In the genomic region with DNA sequence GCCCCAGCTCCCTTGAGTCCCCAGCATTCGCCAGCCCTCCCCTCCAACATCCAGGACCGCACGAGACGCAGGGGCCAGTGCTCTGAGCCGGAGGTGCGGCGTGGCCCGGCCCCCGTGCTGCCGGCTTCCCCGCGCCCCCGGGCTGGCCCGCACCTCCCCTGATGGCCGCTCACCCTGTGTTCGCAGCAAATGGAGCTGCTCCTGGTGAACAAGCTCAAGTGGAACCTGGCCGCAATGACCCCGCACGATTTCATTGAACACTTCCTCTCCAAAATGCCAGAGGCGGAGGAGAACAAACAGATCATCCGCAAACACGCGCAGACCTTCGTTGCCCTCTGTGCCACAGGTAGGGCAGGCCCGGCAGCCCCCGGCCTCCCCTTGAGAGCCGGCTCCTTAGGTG, we compare ENCODE assay signal across 8 cellular contexts. TPM values are rescaled to one million over a fixed set of nuclear protein-coding genes. Genes with fewer than 3 reads are reported as not detected.
A peak's percentile ranks its signal among the peaks of the same experiment; 100 is the strongest.
DNase-seq lines count a peak whose midpoint lies in the region; ATAC-seq and TF ChIP-seq lines count a peak whose summit lies in the region.

No MANE protein-coding gene starts in this region.

- peaks cover 4% of the 10 kb centered on the region for H3K36me3 ChIP-seq in kidney epithelial cell (ENCODE audit: control insufficient read depth, insufficient read depth, low read length)
- H3K36me3 ChIP-seq in thyroid gland: peaks cover 8 to 21% of the 10 kb centered on the region in 2 donors

- H3K4me1 Mint-ChIP-seq in activated naive CD4-positive, alpha-beta T cell treated with anti-CD3 and anti-CD28 coated beads, Interleukin-2, amount 10 ng/mL, durations not matched to agents 7 days and 5 days: peaks cover 12% of the 10 kb centered on the region
- H3K4me1 Mint-ChIP-seq in activated naive CD8-positive, alpha-beta T cell treated with anti-CD3 and anti-CD28 coated beads, Interleukin-2, amount 50 U/mL, for 24 hours: peaks cover 22% of the 10 kb centered on the region

- peak overlapping the region in 2 of 3 donors; percentile 50 to 97 for H3K27ac ChIP-seq in thyroid gland

- H3K27me3 Mint-ChIP-seq in activated naive CD4-positive, alpha-beta T cell treated with anti-CD3 and anti-CD28 coated beads, Interleukin-2, amount 10 ng/mL, durations not matched to agents 7 days and 5 days: peaks cover 56% of the 10 kb centered on the region
- H3K27me3 Mint-ChIP-seq in activated naive CD8-positive, alpha-beta T cell treated with anti-CD3 and anti-CD28 coated beads, Interleukin-2, amount 50 U/mL, for 24 hours: peaks cover 21% of the 10 kb centered on the region

- no peaks in the 10 kb centered on the region for H3K9me3 ChIP-seq in thyroid gland

- H3K27me3 ChIP-seq in kidney epithelial cell (ENCODE audit: control insufficient read depth, insufficient read depth, low read length) (no peaks in the 10 kb centered on the region), thyroid gland (no peaks in the 10 kb centered on the region)

- no peaks in the 10 kb centered on the region for H3K9me3 Mint-ChIP-seq in activated naive CD4-positive, alpha-beta T cell treated with anti-CD3 and anti-CD28 coated beads, Interleukin-2, amount 10 ng/mL, durations not matched to agents 7 days and 5 days
- H3K9me3 Mint-ChIP-seq in activated naive CD8-positive, alpha-beta T cell treated with anti-CD3 and anti-CD28 coated beads, Interleukin-2, amount 50 U/mL, for 24 hours: no peaks in the 10 kb centered on the region

- H3K4me1 ChIP-seq in thyroid gland: peaks cover 30 to 34% of the 10 kb centered on the region in 2 donors

- H3K4me3 Mint-ChIP-seq in activated naive CD4-positive, alpha-beta T cell treated with anti-CD3 and anti-CD28 coated beads, Interleukin-2, amount 10 ng/mL, durations not matched to agents 7 days and 5 days: peak overlapping the region; percentile 69
- peak overlapping the region; percentile 26 for H3K4me3 Mint-ChIP-seq in activated naive CD8-positive, alpha-beta T cell treated with anti-CD3 and anti-CD28 coated beads, Interleukin-2, amount 50 U/mL, for 24 hours

- H3K36me3 Mint-ChIP-seq in activated naive CD4-positive, alpha-beta T cell treated with anti-CD3 and anti-CD28 coated beads, Interleukin-2, amount 10 ng/mL, durations not matched to agents 7 days and 5 days: no peaks in the 10 kb centered on the region
- no peaks in the 10 kb centered on the region for H3K36me3 Mint-ChIP-seq in activated naive CD8-positive, alpha-beta T cell treated with anti-CD3 and anti-CD28 coated beads, Interleukin-2, amount 50 U/mL, for 24 hours (ENCODE audit: low read depth)

- peak overlapping the region; percentile 70 for H3K4me3 ChIP-seq in kidney epithelial cell (ENCODE audit: low read depth, low read length)
- H3K4me3 ChIP-seq in thyroid gland (replicated peaks in 1 of 3): no peak overlapping the region

- TF ChIP-seq CTCF in kidney epithelial cell (IDR thresholded peaks at IDR 0.05; ENCODE audit: insufficient read depth, low read length, poor library complexity, severe bottlenecking): no peak
- no peak for TF ChIP-seq CTCF in thyroid gland (IDR thresholded peaks at IDR 0.05)

- intact Hi-C loops in thyroid gland (cut with DNase I): loop anchor here (2.0 kb wide), 1 partner anchor 543 kb away; no protein-coding TSS in a partner anchor

- CTCF ChIA-PET in activated naive CD4-positive, alpha-beta T cell treated with anti-CD3 and anti-CD28 coated beads, Interleukin-2, amount 10 ng/mL, durations not matched to agents 7 days and 5 days (lab: Charles Lee): interaction anchor here (0.6 to 3.3 kb wide), 5 partner anchors 30 to 675 kb away, joined by 3 to 9 read pairs (median 5); no protein-coding TSS in a partner anchor

- ATAC-seq in activated naive CD8-positive, alpha-beta T cell treated with anti-CD3 and anti-CD28 coated beads, Interleukin-2, amount 50 U/mL, for 24 hours: no peak
- no peak for ATAC-seq in GM19395 (IDR thresholded peaks at IDR 0.05; ENCODE audit: unreplicated experiment)

- no peak for DNase-seq in activated naive CD4-positive, alpha-beta T cell treated with anti-CD3 and anti-CD28 coated beads, Interleukin-2, amount 10 ng/mL, durations not matched to agents 7 days and 5 days
- DNase-seq in activated naive CD4-positive, alpha-beta T cell treated with anti-CD3 and anti-CD28 coated beads, Interleukin-2, amount 50 U/mL, for 16 hours: no peak
- no peak for DNase-seq in activated naive CD8-positive, alpha-beta T cell treated with anti-CD3 and anti-CD28 coated beads, Interleukin-2, amount 50 U/mL, for 24 hours
- no peak for DNase-seq in kidney epithelial cell (ENCODE audit: low read depth)
- DNase-seq in thyroid gland: no peak
- DNase-seq in cerebellar nuclear complex (lab: John Stamatoyannopoulos, UW): no peak
- no peak for DNase-seq in amniotic stem cell (lab: John Stamatoyannopoulos, UW)

- TF ChIP-seq POLR2A in thyroid gland (IDR thresholded peaks at IDR 0.05): no peak

- 31 to 53% methylated on average over 12 to 16 of the region's 27 CpGs for WGBS in thyroid gland, 2 donors

- no peak overlapping the region for H3K27ac Mint-ChIP-seq in activated naive CD4-positive, alpha-beta T cell treated with anti-CD3 and anti-CD28 coated beads, Interleukin-2, amount 10 ng/mL, durations not matched to agents 7 days and 5 days
- H3K27ac Mint-ChIP-seq in activated naive CD8-positive, alpha-beta T cell treated with anti-CD3 and anti-CD28 coated beads, Interleukin-2, amount 50 U/mL, for 24 hours: no peak overlapping the region

RNA-seq across cellular contexts. Expression of gene CCND1, which starts 2.7 kb away (rescaled TPM):
- total RNA-seq in kidney epithelial cell (378 and 432 TPM in 2 replicates), thyroid gland (100 to 1,000 TPM in 1 of 4 donors, 10 to 100 TPM in 3; 55.1 to 110 (median 94.6) TPM)

RNA-seq across cellular contexts. Expression of gene LTO1, which starts 31.5 kb away (rescaled TPM):
- 12.6 and 18.6 TPM in 2 replicates for total RNA-seq in kidney epithelial cell
- total RNA-seq in thyroid gland: 10 to 100 TPM; 23.5 to 40.0 (median 26.9) TPM
